In the genomic region with DNA sequence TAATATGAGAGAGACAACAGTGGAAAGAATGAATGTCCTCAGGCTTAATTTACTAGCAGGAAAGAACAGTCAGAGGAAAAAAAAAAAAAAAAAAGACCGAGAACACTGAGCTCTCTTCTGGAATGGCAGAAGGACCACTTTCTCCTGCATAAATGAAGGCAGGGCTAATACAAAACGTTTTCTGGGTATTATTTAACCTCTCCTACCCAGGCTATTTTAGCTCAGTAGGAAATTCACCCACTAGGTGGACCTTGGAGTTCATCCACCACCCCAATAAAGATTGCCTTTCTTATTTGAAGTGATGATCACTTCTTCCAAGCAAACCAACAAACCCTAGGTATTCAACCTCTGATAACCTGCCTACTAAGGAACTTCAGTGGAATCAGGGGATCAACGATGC, we compare ENCODE assay signal across 11 cellular contexts. TPM values are rescaled to one million over a fixed set of nuclear protein-coding genes. Genes with fewer than 3 reads are reported as not detected.
DNase-seq lines count a peak whose midpoint lies in the region; ATAC-seq and TF ChIP-seq lines count a peak whose summit lies in the region.
"Had no signal": no experiment of that assay in that cellular context is flagged by ENCODE, and none has a peak within 500 bp of the region (broad histone marks: within the 10 kb centered on the region; RNA-seq: fewer than 3 reads in every experiment).

No MANE protein-coding gene starts in this region.

- CTCF ChIA-PET in CD8-positive, alpha-beta T cell (lab: Charles Lee), result interaction anchor here (0.6 to 1.4 kb wide), 2 partner anchors 43 to 262 kb away, joined by 3 read pairs; no protein-coding TSS in a partner anchor

- no peaks in the 10 kb centered on the region for H3K36me3 ChIP-seq in CD8-positive, alpha-beta T cell (ENCODE audit: insufficient read depth, low read length)
- no peaks in the 10 kb centered on the region for H3K36me3 ChIP-seq in neural progenitor cell
- H3K36me3 ChIP-seq: heart left ventricle had no signal

- H3K27ac ChIP-seq in CD8-positive, alpha-beta T cell (ENCODE audit: low read depth, low read length), result no peak overlapping the region
- no peak overlapping the region for H3K27ac ChIP-seq in neural progenitor cell

- no peak overlapping the region for H3K27ac Mint-ChIP-seq in CD8-positive, alpha-beta T cell
- H3K27ac Mint-ChIP-seq in chondrocyte (ENCODE audit: unreplicated experiment) (peak overlapping the region; percentile 99), neural progenitor cell (no peak overlapping the region)
- no peak overlapping the region for H3K27ac Mint-ChIP-seq in stimulated activated effector memory CD8-positive, alpha-beta T cell treated with anti-CD3 and anti-CD28 coated beads, Interleukin-12 subunit alpha, Interleukin-12 subunit beta, amount 100 ng/mL, for 72 hours

- no peak for TF ChIP-seq CTCF in CD8-positive, alpha-beta T cell (IDR thresholded peaks at IDR 0.05)
- peak; percentile 13 for TF ChIP-seq CTCF in chondrocyte (IDR thresholded peaks at IDR 0.05)
- no peak for TF ChIP-seq CTCF in neural progenitor cell (IDR thresholded peaks at IDR 0.05)

- H3K9ac ChIP-seq in neural progenitor cell, result no peak overlapping the region

- DNase-seq in CD8-positive, alpha-beta T cell, result no peak
- DNase-seq in HCEC 1CT (peak; percentile 23), chondrocyte (ENCODE audit: low spot score) (no peak), neural progenitor cell (ENCODE audit: low spot score) (no peak), posterior cingulate gyrus (no peak)
- DNase-seq in stimulated activated effector memory CD8-positive, alpha-beta T cell treated with anti-CD3 and anti-CD28 coated beads, Interleukin-12 subunit alpha, Interleukin-12 subunit beta, amount 100 ng/mL, for 72 hours (ENCODE audit: low spot score in 2 of 2), result no peak
- DNase-seq: amniotic stem cell; COR-L47; effector CD8-positive, alpha-beta T cell; heart left ventricle had no signal

- peaks cover 85% of the 10 kb centered on the region for H3K79me2 ChIP-seq in neural progenitor cell (ENCODE audit: low read depth)

- intact Hi-C loops in CD8-positive, alpha-beta T cell (cut with DNase I, micrococcal nuclease), result loop anchor here in 1 of 2 experiments (5.0 to 10.0 kb wide), 2 partner anchors 59 to 199 kb away; a partner anchor contains a TSS
- intact Hi-C loops in posterior cingulate gyrus (cut with DNase I), result no loop called here

- no peaks in the 10 kb centered on the region for H3K27me3 ChIP-seq in CD8-positive, alpha-beta T cell (ENCODE audit: insufficient read depth, low read length)
- H3K27me3 ChIP-seq in neural progenitor cell, result peaks cover 19% of the 10 kb centered on the region

- no peak overlapping the region for H2AFZ ChIP-seq in neural progenitor cell (replicated peaks)

- H4K20me1 ChIP-seq in neural progenitor cell (ENCODE audit: low read depth), result peaks cover 28% of the 10 kb centered on the region

- peaks cover 21% of the 10 kb centered on the region for H3K4me1 Mint-ChIP-seq in CD8-positive, alpha-beta T cell (ENCODE audit: low read depth)
- H3K4me1 Mint-ChIP-seq in chondrocyte (ENCODE audit: low read depth) (peaks cover 68% of the 10 kb centered on the region), neural progenitor cell (peaks cover 43% of the 10 kb centered on the region)
- peaks cover 27% of the 10 kb centered on the region for H3K4me1 Mint-ChIP-seq in stimulated activated effector memory CD8-positive, alpha-beta T cell treated with anti-CD3 and anti-CD28 coated beads, Interleukin-12 subunit alpha, Interleukin-12 subunit beta, amount 100 ng/mL, for 72 hours

- H3K9me3 Mint-ChIP-seq in CD8-positive, alpha-beta T cell, result no peaks in the 10 kb centered on the region
- H3K9me3 Mint-ChIP-seq in chondrocyte (ENCODE audit: low read depth) (no peaks in the 10 kb centered on the region), neural progenitor cell (no peaks in the 10 kb centered on the region)
- no peaks in the 10 kb centered on the region for H3K9me3 Mint-ChIP-seq in stimulated activated effector memory CD8-positive, alpha-beta T cell treated with anti-CD3 and anti-CD28 coated beads, Interleukin-12 subunit alpha, Interleukin-12 subunit beta, amount 100 ng/mL, for 72 hours

- ATAC-seq in CD8-positive, alpha-beta T cell, result no peak
- no peak for ATAC-seq in GM18498 (IDR thresholded peaks at IDR 0.05; ENCODE audit: unreplicated experiment)
- ATAC-seq in stimulated activated effector memory CD8-positive, alpha-beta T cell treated with anti-CD3 and anti-CD28 coated beads, Interleukin-12 subunit alpha, Interleukin-12 subunit beta, amount 100 ng/mL, for 72 hours, result no peak

- H3K27me3 Mint-ChIP-seq in CD8-positive, alpha-beta T cell (ENCODE audit: low read depth), result peaks cover 40% of the 10 kb centered on the region
- no peaks in the 10 kb centered on the region for H3K27me3 Mint-ChIP-seq in chondrocyte (ENCODE audit: low read depth)
- H3K27me3 Mint-ChIP-seq in neural progenitor cell (ENCODE audit: insufficient read depth, low read depth), result peaks cover 10% of the 10 kb centered on the region

- no peak overlapping the region for H3K4me3 ChIP-seq in CD8-positive, alpha-beta T cell (ENCODE audit: low read depth, low read length)
- peak overlapping the region; percentile 89 for H3K4me3 ChIP-seq in neural progenitor cell

- peaks cover 7% of the 10 kb centered on the region for H3K36me3 Mint-ChIP-seq in CD8-positive, alpha-beta T cell
- H3K36me3 Mint-ChIP-seq in chondrocyte (ENCODE audit: low read depth) (no peaks in the 10 kb centered on the region), neural progenitor cell (peaks cover 25% of the 10 kb centered on the region)
- H3K36me3 Mint-ChIP-seq in stimulated activated effector memory CD8-positive, alpha-beta T cell treated with anti-CD3 and anti-CD28 coated beads, Interleukin-12 subunit alpha, Interleukin-12 subunit beta, amount 100 ng/mL, for 72 hours, result no peaks in the 10 kb centered on the region

- POLR2A ChIA-PET in CD8-positive, alpha-beta T cell (lab: Charles Lee), result interaction anchor here (0.6 kb wide), 1 partner anchor 383 kb away, joined by 3 read pairs; a partner anchor contains a TSS

- H3F3A ChIP-seq in neural progenitor cell (ENCODE audit: low read depth), result peaks cover 26% of the 10 kb centered on the region

- peak overlapping the region; percentile 93 for H3K4me2 ChIP-seq in neural progenitor cell

- no peaks in the 10 kb centered on the region for H3K9me3 ChIP-seq in CD8-positive, alpha-beta T cell (ENCODE audit: low read length)
- H3K9me3 ChIP-seq in neural progenitor cell (ENCODE audit: low read depth), result no peaks in the 10 kb centered on the region
- H3K9me3 ChIP-seq: heart left ventricle had no signal

- H3K4me1 ChIP-seq in CD8-positive, alpha-beta T cell (ENCODE audit: insufficient read depth, low read length), result peaks cover 12% of the 10 kb centered on the region
- peaks cover 25% of the 10 kb centered on the region for H3K4me1 ChIP-seq in neural progenitor cell

- H3K4me3 Mint-ChIP-seq in CD8-positive, alpha-beta T cell, result peak overlapping the region; percentile 97
- peak overlapping the region; percentile 90 for H3K4me3 Mint-ChIP-seq in chondrocyte (ENCODE audit: unreplicated experiment)
- peak overlapping the region; percentile 98 for H3K4me3 Mint-ChIP-seq in neural progenitor cell
- no peak overlapping the region for H3K4me3 Mint-ChIP-seq in stimulated activated effector memory CD8-positive, alpha-beta T cell treated with anti-CD3 and anti-CD28 coated beads, Interleukin-12 subunit alpha, Interleukin-12 subunit beta, amount 100 ng/mL, for 72 hours

RNA-seq across cellular contexts. Expression of a gene that starts 3.7 kb away (rescaled TPM):
- total RNA-seq in CD8-positive, alpha-beta T cell, result 1 to 10 TPM; 3.3 to 5.6 TPM
- total RNA-seq in chondrocyte (21.2 to 28.4 TPM (median 27.9 TPM) in 3 replicates), neural progenitor cell (ENCODE audit: low replicate concordance) (38.1 and 48.1 TPM in 2 replicates)
